ENCODE assay signal across 15 cellular contexts in genomic region chr4:133997440-133997839, GRCh38.
"Had no signal": no experiment of that assay in that cellular context is flagged by ENCODE, and none has a peak within 500 bp of the region (broad histone marks: within the 10 kb centered on the region; RNA-seq: fewer than 3 reads in every experiment).

No MANE protein-coding gene starts in this region.

- H3K27ac ChIP-seq: lower lobe of right lung, pancreas, thyroid gland had no signal

- H3K27ac Mint-ChIP-seq: naive thymus-derived CD4-positive, alpha-beta T cell; stimulated activated effector memory CD8-positive, alpha-beta T cell treated with anti-CD3 and anti-CD28 coated beads, Interleukin-12 subunit alpha, Interleukin-12 subunit beta, amount 100 ng/mL, for 72 hours; T-cell had no signal

- H3K27me3 ChIP-seq: pancreas, thyroid gland had no signal

- H3K27me3 Mint-ChIP-seq: naive thymus-derived CD4-positive, alpha-beta T cell; T-cell had no signal

- H3K36me3 Mint-ChIP-seq: naive thymus-derived CD4-positive, alpha-beta T cell; stimulated activated effector memory CD8-positive, alpha-beta T cell treated with anti-CD3 and anti-CD28 coated beads, Interleukin-12 subunit alpha, Interleukin-12 subunit beta, amount 100 ng/mL, for 72 hours; T-cell had no signal

- H3K4me1 ChIP-seq: lower lobe of right lung, pancreas, thyroid gland had no signal

- H3K4me3 ChIP-seq: lower lobe of right lung, mucosa of descending colon, pancreas, thyroid gland had no signal

- H3K36me3 ChIP-seq: lower lobe of right lung, pancreas, thyroid gland had no signal

- ATAC-seq: activated CD4-positive, CD25-positive, alpha-beta regulatory T cell treated with anti-CD3 and anti-CD28 coated beads, Interleukin-2, amount 50 U/mL, for 24 hours; left colon; lower lobe of right lung; mucosa of descending colon; naive thymus-derived CD4-positive, alpha-beta T cell; pancreas; stimulated activated effector memory CD8-positive, alpha-beta T cell treated with anti-CD3 and anti-CD28 coated beads, Interleukin-12 subunit alpha, Interleukin-12 subunit beta, amount 100 ng/mL, for 72 hours; T-cell had no signal

- H3K4me1 Mint-ChIP-seq: naive thymus-derived CD4-positive, alpha-beta T cell; stimulated activated effector memory CD8-positive, alpha-beta T cell treated with anti-CD3 and anti-CD28 coated beads, Interleukin-12 subunit alpha, Interleukin-12 subunit beta, amount 100 ng/mL, for 72 hours; T-cell had no signal

- H3K9me3 ChIP-seq: lower lobe of right lung, mucosa of descending colon, thyroid gland had no signal

- DNase-seq: activated CD4-positive, alpha-beta T cell treated with anti-CD3 and anti-CD28 coated beads, Interleukin-2, amount 50 U/mL, for 4 hours; activated naive CD4-positive, alpha-beta T cell treated with anti-CD3 and anti-CD28 coated beads, Interleukin-2, amount 50 U/mL, for 16 hours; activated T-cell treated with anti-CD3 and anti-CD28 coated beads, Interleukin-2, amount 50 U/mL, for 1 hour; cortex of kidney; effector memory CD4-positive, alpha-beta T cell; left colon; lower lobe of right lung; mucosa of descending colon; naive thymus-derived CD4-positive, alpha-beta T cell; pancreas; T-cell; T-helper 9 cell; thyroid gland had no signal

- H3K4me3 Mint-ChIP-seq: naive thymus-derived CD4-positive, alpha-beta T cell; stimulated activated effector memory CD8-positive, alpha-beta T cell treated with anti-CD3 and anti-CD28 coated beads, Interleukin-12 subunit alpha, Interleukin-12 subunit beta, amount 100 ng/mL, for 72 hours; T-cell had no signal
